8 cellular contexts compared by ENCODE assay signal in the genomic region with DNA sequence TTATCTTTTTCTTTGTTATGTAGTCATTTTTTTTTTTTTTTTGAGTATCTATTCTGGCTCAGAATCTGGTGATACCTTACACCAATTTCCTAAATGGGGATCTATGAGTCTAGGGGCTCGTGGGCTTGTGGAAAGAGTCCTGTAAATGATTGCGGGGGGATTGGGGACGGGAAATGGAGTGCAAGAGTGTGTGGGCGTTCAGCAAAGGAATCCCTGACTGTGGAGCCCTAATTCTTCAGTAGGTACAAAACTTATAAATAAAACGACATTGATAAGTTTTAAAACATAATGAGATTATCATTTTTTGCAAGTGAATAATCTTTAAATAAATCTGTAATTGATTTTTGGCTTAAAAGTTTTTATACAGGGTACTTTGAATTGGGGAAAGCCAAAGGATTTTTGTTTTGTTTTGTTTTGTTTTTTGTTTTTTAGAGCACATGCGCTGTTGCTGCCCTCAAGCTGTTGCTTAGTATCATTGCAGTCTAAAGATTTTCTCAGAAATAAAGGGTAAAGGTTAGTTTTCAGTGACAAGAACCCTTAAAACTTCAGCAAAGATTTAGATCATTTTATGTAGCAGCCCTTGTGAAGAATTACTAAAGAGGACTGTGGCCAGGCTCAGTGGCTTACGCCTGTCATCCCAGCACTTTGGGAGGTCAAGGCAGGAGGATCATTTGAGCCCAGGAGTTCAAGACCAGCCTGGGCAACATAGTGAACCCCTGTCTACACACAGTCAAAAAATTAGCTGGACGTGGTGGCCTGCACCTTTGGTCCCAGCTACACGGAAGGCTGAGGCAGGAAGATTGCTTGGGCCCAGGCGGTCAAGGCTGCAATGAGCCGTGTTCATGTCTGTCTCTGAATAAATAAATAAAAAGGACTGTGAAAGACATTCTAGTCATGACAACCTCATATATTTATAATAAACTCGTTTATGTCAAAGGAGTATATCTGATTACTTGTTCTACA. TPM values are rescaled to one million over a fixed set of nuclear protein-coding genes. Genes with fewer than 3 reads are reported as not detected.
DNase-seq lines count a peak whose midpoint lies in the region; ATAC-seq, FAIRE-seq and TF ChIP-seq lines count a peak whose summit lies in the region.

No MANE protein-coding gene starts in this region.

- H3K4me3 ChIP-seq in K562 (peak overlapping the region; percentile 99), thoracic aorta (peak overlapping the region; percentile 75)

- H3K9me3 ChIP-seq in K562 (replicated peaks; ENCODE audit: control insufficient read depth, insufficient read depth, low read depth, low read length) (no peaks in the 10 kb centered on the region), thoracic aorta (no peaks in the 10 kb centered on the region)

- TF ChIP-seq CTCF in D721Med (IDR thresholded peaks at IDR 0.05; ENCODE audit: insufficient read depth, missing control alignments) (peak; percentile 74), K562 (IDR thresholded peaks at IDR 0.05 in 2 of 3, conservative IDR thresholded peaks at IDR 0.05 in 1 of 3; ENCODE audit: insufficient read depth in 2 of 3, low read depth in 1 of 3, low read length in 3 of 3) (peak; percentile 43 to 73 (median 46); a peak in 4 of 6 replicates), thoracic aorta (IDR thresholded peaks at IDR 0.05) (peak; percentile 43)

- FAIRE-seq in D721Med (lab: Jason Lieb, UNC) (no peak), K562 (lab: Jason Lieb, UNC) (peak; percentile 78)

- no peak for TF ChIP-seq EP300 in K562 (IDR thresholded peaks at IDR 0.05; ENCODE audit: low read length)

- intact Hi-C loops in K562 (cut with micrococcal nuclease), result loop anchor here (1.0 to 2.0 kb wide), 4 partner anchors 47 to 267 kb away; a partner anchor contains a TSS

- no peaks in the 10 kb centered on the region for H3K9me1 ChIP-seq in K562 (ENCODE audit: control insufficient read depth, insufficient read depth, low read length)

- 2% methylated on average over 10 of the region's 12 CpGs for WGBS in K562 (ENCODE audit: insufficient coverage, low coverage, missing lambda C conversion rate)

- POLR2A ChIA-PET in K562 (lab: Yijun Ruan, JAX), result interaction anchor here (0.6 to 0.7 kb wide), 2 partner anchors 18 to 256 kb away, joined by 3 read pairs; no protein-coding TSS in a partner anchor

- H3K4me1 ChIP-seq in K562 (replicated peaks in 1 of 2; ENCODE audit: control insufficient read depth in 2 of 2, insufficient read depth in 2 of 2, low read length in 2 of 2), result peaks cover 4 to 6% of the 10 kb centered on the region in 2 experiments; a peak in 3 of 5 replicates
- H3K4me1 ChIP-seq in thoracic aorta (ENCODE audit: control insufficient read depth in 1 of 2, low read depth in 2 of 2), result peaks cover 7 to 18% of the 10 kb centered on the region in 2 donors

- peak overlapping the region; percentile 94; the same call in 1 of the 2 replicates for H2AFZ ChIP-seq in K562 (ENCODE audit: low read depth, low read length)

- no peak for DNase-seq in D721Med (ENCODE audit: insufficient read length, low spot score)
- peak; percentile 52 for DNase-seq in NCI-H82 (lab: John Stamatoyannopoulos, UW)
- peak in 1 of 4 experiments; percentile 39 for DNase-seq in K562 (ENCODE audit: extremely low read depth in 1 of 4, low spot score in 3 of 4)
- DNase-seq in left kidney (ENCODE audit: low read depth, low spot score), result peak; percentile 68
- no peak for DNase-seq in thoracic aorta (ENCODE audit: low spot score)
- DNase-seq in activated CD4-positive, CD25-positive, alpha-beta regulatory T cell treated with anti-CD3 and anti-CD28 coated beads, Interleukin-2, amount 50 U/mL, for 72 hours, result no peak
- no peak for DNase-seq in NCI-H446 treated with DMSO at 0.1 percent for 48 hours (lab: John Stamatoyannopoulos, UW)

- H3K36me3 ChIP-seq in K562 (ENCODE audit: control insufficient read depth, insufficient read depth, low read length) (0 out of 3 replicates have a peak, but pooled peaks cover 2% of the 10 kb centered on the region), thoracic aorta (no peaks in the 10 kb centered on the region)

- no peak for TF ChIP-seq POLR2A in K562 (conservative IDR thresholded peaks at IDR 0.05)

- in situ Hi-C loops in K562 (cut with MboI), result loop anchor here (5.0 kb wide), 1 partner anchor 250 kb away; a partner anchor contains a TSS

- peak overlapping the region; percentile 90 for H3K4me2 ChIP-seq in K562 (ENCODE audit: insufficient read depth, low read length)

- peaks cover 37% of the 10 kb centered on the region for H3K79me2 ChIP-seq in K562 (ENCODE audit: control insufficient read depth, insufficient read depth, low read length)

- ATAC-seq in GM21528 (IDR thresholded peaks at IDR 0.05; ENCODE audit: low FRiP score, unreplicated experiment) (peak; percentile 18), K562 (no peak), thoracic aorta (ENCODE audit: insufficient number of reproducible peaks, low FRiP score, low read depth) (no peak)

- peak overlapping the region; percentile 84 to 88; a peak in 3 of 4 replicates for H3K9ac ChIP-seq in K562 (ENCODE audit: insufficient read depth in 1 of 2, low read depth in 2 of 2, low read length in 2 of 2)

- H4K20me1 ChIP-seq in K562 (replicated peaks; ENCODE audit: control insufficient read depth, insufficient read depth, low read length), result no peaks in the 10 kb centered on the region

- BruUV-seq in K562 (replicated peaks; lab: Mats Ljungman, UMichigan), result no TSS peak

- CTCF ChIA-PET in K562 (lab: Yijun Ruan, JAX; ENCODE audit: low intra/inter-chr PET ratio), result interaction anchor here (1.0 kb wide), 1 partner anchor 267 kb away, joined by 4 read pairs; no protein-coding TSS in a partner anchor

- H3K27ac ChIP-seq in K562 (ENCODE audit: extremely low read depth, low read depth, low read length) (peak overlapping the region; percentile 93), thoracic aorta (peak overlapping the region; percentile 85 to 92)

- TF ChIP-seq RAD21 in K562 (CRISPR knock-in tag; conservative IDR thresholded peaks at IDR 0.05 in 1 of 2, IDR thresholded peaks at IDR 0.05 in 1 of 2), result peak; percentile 56 to 65

- no peaks in the 10 kb centered on the region for H3K27me3 ChIP-seq in K562 (ENCODE audit: control insufficient read depth in 2 of 2, insufficient read depth in 2 of 2, low read length in 2 of 2)
- H3K27me3 ChIP-seq in thoracic aorta (replicated peaks; ENCODE audit: insufficient read depth), result no peaks in the 10 kb centered on the region

RNA-seq across cellular contexts. Expression of a gene that starts 1.7 kb away (rescaled TPM):
- 11.9 and 36.9 TPM in 2 replicates for total RNA-seq in K562 (2011; cell fraction: chromatin; rRNA removed; ENCODE audit: low replicate concordance)
- total RNA-seq in K562 (2011; cell fraction: nucleolus; rRNA removed), result 8.8 and 11.8 TPM in 2 replicates
- 14.2 and 14.5 TPM in 2 replicates for total RNA-seq in K562 (2011; cell fraction: nucleoplasm; rRNA removed)
- 29.3 and 33.9 TPM in 2 replicates for total RNA-seq in K562 (2014; rRNA removed)
- 36.0 and 44.9 TPM in 2 replicates for total RNA-seq in K562 (2014; rRNA removed; fragmentation: Illumina TruSeq; extraction: Trizol)
- 37.6 and 43.1 TPM in 2 replicates for total RNA-seq in K562 (2015; rRNA removed; fragmentation: Illumina TruSeq; extraction: Trizol)
- total RNA-seq in K562 (2021), result 24.4 and 25.5 TPM in 2 replicates
- 16.6 and 17.6 TPM in 2 replicates for polyA plus RNA-seq in K562 (2011; rRNA removed)
- polyA plus RNA-seq in K562 (2011; cell fraction: cytosol; rRNA removed), result 3.6 and 8.8 TPM in 2 replicates
- polyA plus RNA-seq in K562 (2011; cell fraction: nucleus; rRNA removed), result 30.0 and 36.8 TPM in 2 replicates
- 18.3 and 21.3 TPM in 2 replicates for polyA plus RNA-seq in K562 (2012)
- 32.5 and 35.4 TPM in 2 replicates for polyA plus RNA-seq in K562 (2014; fragmentation: Illumina TruSeq; extraction: Trizol)
- 10 to 100 TPM in 1 of 2 experiments, 1 to 10 TPM in 1; 7.4 to 10.4 TPM for polyA plus RNA-seq in K562 (2014; fragmentation: Nextera tagmentation; extraction: Ambion mirVana)
- 25.9 and 37.2 TPM in 2 replicates for polyA plus RNA-seq in K562 (2014; rRNA removed)
- polyA minus RNA-seq in K562 (2011; rRNA and poly(A)+ RNA removed), result 19.4 and 24.8 TPM in 2 replicates
- 11.5 and 13.3 TPM in 2 replicates for polyA minus RNA-seq in K562 (2011; cell fraction: cytosol; rRNA and poly(A)+ RNA removed)
- 22.9 and 39.3 TPM in 2 replicates for polyA minus RNA-seq in K562 (2011; cell fraction: nucleus; rRNA and poly(A)+ RNA removed)
- 10 to 100 TPM; 59.4 to 80.8 TPM for total RNA-seq in thoracic aorta

RNA-seq across cellular contexts. Expression of a gene that starts 48.6 kb away (rescaled TPM):
- 25.3 and 78.1 TPM in 2 replicates for total RNA-seq in K562 (2011; cell fraction: chromatin; rRNA removed; ENCODE audit: low replicate concordance)
- 11.5 and 14.9 TPM in 2 replicates for total RNA-seq in K562 (2011; cell fraction: nucleolus; rRNA removed)
- total RNA-seq in K562 (2011; cell fraction: nucleoplasm; rRNA removed), result 34.8 and 48.7 TPM in 2 replicates
- total RNA-seq in K562 (2014; rRNA removed) (11.1 and 18.2 TPM in 2 replicates), K562 (2014; rRNA removed; fragmentation: Illumina TruSeq; extraction: Trizol) (18.3 and 22.5 TPM in 2 replicates), K562 (2015; rRNA removed; fragmentation: Illumina TruSeq; extraction: Trizol) (14.2 and 16.8 TPM in 2 replicates), K562 (2021) (15.9 and 17.1 TPM in 2 replicates), thoracic aorta (10 to 100 TPM; 26.8 to 33.2 TPM)
- polyA plus RNA-seq in K562 (2011; rRNA removed) (16.9 and 23.1 TPM in 2 replicates), K562 (2014; fragmentation: Illumina TruSeq; extraction: Trizol) (12.7 and 14.8 TPM in 2 replicates), K562 (2014; fragmentation: Nextera tagmentation; extraction: Ambion mirVana) (1 to 10 TPM; 3.6 to 4.1 TPM), K562 (2014; rRNA removed) (19.5 and 25.5 TPM in 2 replicates)
- 5.2 and 7.8 TPM in 2 replicates for polyA plus RNA-seq in K562 (2011; cell fraction: cytosol; rRNA removed)
- polyA plus RNA-seq in K562 (2011; cell fraction: nucleus; rRNA removed), result 15.4 and 15.8 TPM in 2 replicates
- polyA plus RNA-seq in K562 (2012), result 10.5 and 14.3 TPM in 2 replicates
- 11.6 and 13.9 TPM in 2 replicates for polyA minus RNA-seq in K562 (2011; rRNA and poly(A)+ RNA removed)
- polyA minus RNA-seq in K562 (2011; cell fraction: cytosol; rRNA and poly(A)+ RNA removed), result 3.1 and 6.6 TPM in 2 replicates
- 13.1 and 14.9 TPM in 2 replicates for polyA minus RNA-seq in K562 (2011; cell fraction: nucleus; rRNA and poly(A)+ RNA removed)

RNA-seq across cellular contexts. Expression of a gene that starts 48.8 kb away (rescaled TPM):
- 9.5 and 12.8 TPM in 2 replicates for total RNA-seq in K562 (2011; cell fraction: chromatin; rRNA removed; ENCODE audit: low replicate concordance)
- total RNA-seq in K562 (2011; cell fraction: nucleolus; rRNA removed), result 11.4 and 12.0 TPM in 2 replicates
- 9.9 and 13.9 TPM in 2 replicates for total RNA-seq in K562 (2011; cell fraction: nucleoplasm; rRNA removed)
- total RNA-seq in K562 (2014; rRNA removed), result 10.3 and 11.8 TPM in 2 replicates
- 10.8 and 11.6 TPM in 2 replicates for total RNA-seq in K562 (2014; rRNA removed; fragmentation: Illumina TruSeq; extraction: Trizol)
- total RNA-seq in K562 (2015; rRNA removed; fragmentation: Illumina TruSeq; extraction: Trizol), result 11.2 and 11.4 TPM in 2 replicates
- total RNA-seq in K562 (2021), result 9.7 and 10.6 TPM in 2 replicates
- 9.2 and 11.8 TPM in 2 replicates for polyA plus RNA-seq in K562 (2011; rRNA removed)
- polyA plus RNA-seq in K562 (2011; cell fraction: cytosol; rRNA removed), result 5.7 and 6.6 TPM in 2 replicates
- 4.2 and 6.4 TPM in 2 replicates for polyA plus RNA-seq in K562 (2011; cell fraction: nucleus; rRNA removed)
- polyA plus RNA-seq in K562 (2012), result 9.0 and 10.9 TPM in 2 replicates
- polyA plus RNA-seq in K562 (2014; fragmentation: Illumina TruSeq; extraction: Trizol), result 9.4 and 11.4 TPM in 2 replicates
- polyA plus RNA-seq in K562 (2014; fragmentation: Nextera tagmentation; extraction: Ambion mirVana), result 1 to 10 TPM; 3.8 to 5.2 TPM
- polyA plus RNA-seq in K562 (2014; rRNA removed), result 9.3 and 15.3 TPM in 2 replicates
- 7.8 and 8.8 TPM in 2 replicates for polyA minus RNA-seq in K562 (2011; rRNA and poly(A)+ RNA removed)
- polyA minus RNA-seq in K562 (2011; cell fraction: cytosol; rRNA and poly(A)+ RNA removed), result 4.4 and 4.9 TPM in 2 replicates
- 5.3 and 7.0 TPM in 2 replicates for polyA minus RNA-seq in K562 (2011; cell fraction: nucleus; rRNA and poly(A)+ RNA removed)
- 10 to 100 TPM in 1 of 2 donors, 1 to 10 TPM in 1; 7.3 to 11.9 TPM for total RNA-seq in thoracic aorta

Comparison
In these comparisons a context has a peak if more than half of its experiments do, and no peak if none do; other contexts are left out.
1. DNase-seq: peak in NCI-H82 (single experiment) and left kidney (single experiment); none in D721Med (single experiment), thoracic aorta (single experiment), activated CD4-positive, CD25-positive, alpha-beta regulatory T cell treated with anti-CD3 and anti-CD28 coated beads, Interleukin-2, amount 50 U/mL, for 72 hours (single experiment) and NCI-H446 treated with DMSO at 0.1 percent for 48 hours (single experiment).
2. Peak in every context shown above with its lines, with median percentiles within 50 percentile points of each other: CTCF ChIP-seq.